ENCODE assay signal across 12 cellular contexts in genomic region chr14:93049295-93049694, GRCh38.
DNase-seq lines count a peak whose midpoint lies in the region; ATAC-seq, FAIRE-seq and TF ChIP-seq lines count a peak whose summit lies in the region.
"Had no signal": no experiment of that assay in that cellular context is flagged by ENCODE, and none has a peak within 500 bp of the region (broad histone marks: within the 10 kb centered on the region; RNA-seq: fewer than 3 reads in every experiment).

No MANE protein-coding gene starts in this region.

- H3K4ac ChIP-seq in H1 (replicated peaks; ENCODE audit: insufficient read length, low read depth, low read length), result no peak overlapping the region

- H3K27ac ChIP-seq in H1 (ENCODE audit: low read depth, low read length) (no peak overlapping the region), rectal smooth muscle tissue (ENCODE audit: low read depth, low read length) (peak overlapping the region; percentile 65)

- no peak overlapping the region for H3K56ac ChIP-seq in H1 (replicated peaks; ENCODE audit: insufficient read length, low read depth, low read length)

- no peak overlapping the region for H3K4me2 ChIP-seq in H1 (ENCODE audit: insufficient read depth in 1 of 2, low read depth in 2 of 2, low read length in 2 of 2)

- H3K9ac ChIP-seq in H1 (replicated peaks in 1 of 4; ENCODE audit: extremely low read depth in 1 of 4, low read depth in 3 of 4, low read length in 3 of 4) (no peak overlapping the region), rectal smooth muscle tissue (ENCODE audit: low read length) (no peak overlapping the region)

- H2BK15ac ChIP-seq in H1 (ENCODE audit: low read length), result peak overlapping the region; percentile 2; the same call in 1 of the 2 replicates

- peaks cover 6% of the 10 kb centered on the region for H3K79me1 ChIP-seq in H1 (ENCODE audit: low read depth, low read length)

- FAIRE-seq in H1 (lab: Jason Lieb, UNC) (no peak), GM12891 (lab: Jason Lieb, UNC) (no peak)

- no peak overlapping the region for H2AFZ ChIP-seq in H1 (ENCODE audit: low read length)

- TF ChIP-seq EP300 in H1 (IDR thresholded peaks at IDR 0.05; ENCODE audit: borderline replicate concordance in 1 of 2, low read depth in 2 of 2, low read length in 2 of 2), result no peak

- peak overlapping the region; percentile 34; the same call in 1 of the 2 replicates for H2BK20ac ChIP-seq in H1 (ENCODE audit: low read length)

- no peaks in the 10 kb centered on the region for H3K27me3 ChIP-seq in H1 (replicated peaks in 1 of 4; ENCODE audit: control insufficient read depth in 3 of 4, extremely low read depth in 1 of 4, insufficient read depth in 3 of 4, low read length in 3 of 4)
- no peaks in the 10 kb centered on the region for H3K27me3 ChIP-seq in rectal smooth muscle tissue (ENCODE audit: control insufficient read depth, insufficient read depth, low read length)

- no peak overlapping the region for H4K91ac ChIP-seq in H1 (replicated peaks; ENCODE audit: insufficient read length, low read length)

- ATAC-seq in GM18868 (IDR thresholded peaks at IDR 0.05; ENCODE audit: unreplicated experiment) (no peak), GM19463 (IDR thresholded peaks at IDR 0.05; ENCODE audit: unreplicated experiment) (no peak)

- H4K8ac ChIP-seq in H1 (ENCODE audit: extremely low read depth, insufficient read depth, low read length), result no peak overlapping the region

- TF ChIP-seq CTCF in H1 (IDR thresholded peaks at IDR 0.05; ENCODE audit: control extremely low read depth in 1 of 3, insufficient read depth in 1 of 3, low read depth in 1 of 3, low read length in 3 of 3), result no peak

- no peak overlapping the region for H3K14ac ChIP-seq in H1 (ENCODE audit: insufficient read length)

- H3K4me1 ChIP-seq in H1 (replicated peaks in 1 of 4; ENCODE audit: control insufficient read depth in 3 of 4, insufficient read depth in 4 of 4, low read length in 3 of 4) (peaks cover 9 to 60% (median 47%) of the 10 kb centered on the region in 4 experiments), rectal smooth muscle tissue (ENCODE audit: control insufficient read depth, insufficient read depth, low read length) (peaks cover 25% of the 10 kb centered on the region)

- 79% methylated on average over 5 of the region's 5 CpGs; no CpG with 5 or more reads in 1 of the 2 experiments for WGBS in H1 (ENCODE audit: extremely low coverage in 1 of 2, insufficient coverage in 1 of 2, insufficient read length in 1 of 2, insufficient replicate concordance in 2 of 2, low coverage in 1 of 2, low lambda C conversion rate in 2 of 2, missing lambda C conversion rate in 1 of 2), 2 experiments

- H3K23me2 ChIP-seq in H1 (ENCODE audit: low read depth, low read length), result no peaks in the 10 kb centered on the region

- POLR2A ChIA-PET in H1 (lab: Charles Lee; ENCODE audit: partially characterized antibody), result no interaction called here

- no peak overlapping the region for H3K4me3 ChIP-seq in H1 (ENCODE audit: extremely low read depth in 1 of 4, insufficient read depth in 2 of 4, low read depth in 3 of 4, low read length in 4 of 4)
- H3K4me3 ChIP-seq in rectal smooth muscle tissue (ENCODE audit: low read length), result no peak overlapping the region

- CTCF ChIA-PET in H1 (lab: Charles Lee; ENCODE audit: partially characterized antibody), result interaction anchor here (1.2 to 3.3 kb wide), 4 partner anchors 15 to 64 kb away, joined by 3 to 16 read pairs (median 6); no protein-coding TSS in a partner anchor

- DNase-seq in DMS79 treated with DMSO at 0.1 percent for 48 hours (lab: John Stamatoyannopoulos, UW) (peak; percentile 61), NCI-H69 (lab: John Stamatoyannopoulos, UW) (peak; percentile 34), H1 (ENCODE audit: low read depth in 1 of 2, low spot score in 2 of 2) (no peak), GM12891 (ENCODE audit: insufficient read length, low spot score) (no peak)
- DNase-seq: activated CD4-positive, alpha-beta T cell treated with anti-CD3 and anti-CD28 coated beads for 1 hour; activated effector memory CD4-positive, alpha-beta T cell treated with Interleukin-2 at 50 U/mL for 16 hours; CD4-positive, alpha-beta T cell; HCEC 1CT; NCI-H2227 treated with DMSO at 0.1 percent for 48 hours had no signal

- peaks cover 0 to 64% of the 10 kb centered on the region in 2 experiments; a peak in 2 of 4 replicates for H3K79me2 ChIP-seq in H1 (ENCODE audit: control insufficient read depth in 1 of 2, insufficient read depth in 2 of 2, low read length in 2 of 2)

- H3K23ac ChIP-seq in H1 (ENCODE audit: insufficient read length), result no peak overlapping the region

- TF ChIP-seq POLR2A in H1 (IDR thresholded peaks at IDR 0.05; ENCODE audit: control extremely low read depth in 1 of 2, low read depth in 2 of 2, low read length in 2 of 2) (no peak), GM12891 (IDR thresholded peaks at IDR 0.05; ENCODE audit: low read depth, low read length) (no peak)

- peak overlapping the region; percentile 27; the same call in 1 of the 2 replicates for H2BK5ac ChIP-seq in H1 (ENCODE audit: low read depth, low read length)

- H4K5ac ChIP-seq in H1 (ENCODE audit: insufficient read length, low read depth, low read length), result no peak overlapping the region

- no peaks in the 10 kb centered on the region for H3K9me3 ChIP-seq in H1 (ENCODE audit: insufficient read depth in 2 of 2, low read depth in 1 of 2, low read length in 1 of 2)

- H2AK5ac ChIP-seq in H1 (ENCODE audit: low read depth, low read length), result no peak overlapping the region; the same call in 1 of the 2 replicates

- peaks cover 3% of the 10 kb centered on the region in 2 experiments for H4K20me1 ChIP-seq in H1 (replicated peaks in 1 of 2; ENCODE audit: control insufficient read depth in 1 of 2, insufficient read depth in 2 of 2, low read length in 2 of 2)

- H3K36me3 ChIP-seq in H1 (ENCODE audit: control insufficient read depth in 2 of 4, insufficient read depth in 4 of 4, low read length in 3 of 4) (no peaks in the 10 kb centered on the region), rectal smooth muscle tissue (ENCODE audit: control insufficient read depth, insufficient read depth, low read length) (no peaks in the 10 kb centered on the region)

- no peak for TF ChIP-seq RAD21 in H1 (IDR thresholded peaks at IDR 0.05 in 1 of 2, conservative IDR thresholded peaks at IDR 0.05 in 1 of 2; ENCODE audit: low read depth in 2 of 2, low read length in 2 of 2)

- no peak overlapping the region for H2BK120ac ChIP-seq in H1 (replicated peaks; ENCODE audit: low read depth, low read length)

- H3K18ac ChIP-seq in H1 (ENCODE audit: extremely low read depth, low read length), result 0 out of 2 replicates have a peak overlapping the region, but pooled peaks have one; percentile 21

- H2BK12ac ChIP-seq in H1 (ENCODE audit: low read depth, low read length), result peak overlapping the region; percentile 6; the same call in 1 of the 2 replicates

TF ChIP-seq in H1, 55 proteins besides CTCF, POLR2A, EP300 and RAD21:
- TF ChIP-seq TCF12 (IDR thresholded peaks at IDR 0.05; ENCODE audit: low read depth, low read length) (no peak), SIRT6 (IDR thresholded peaks at IDR 0.05; ENCODE audit: low read length) (no peak), JUND (IDR thresholded peaks at IDR 0.05; ENCODE audit: low read length) (no peak), HDAC6 (IDR thresholded peaks at IDR 0.05; ENCODE audit: low read depth, low read length) (no peak), SIN3A (conservative IDR thresholded peaks at IDR 0.05 in 1 of 2, IDR thresholded peaks at IDR 0.05 in 1 of 2; ENCODE audit: low read depth in 1 of 2, low read length in 2 of 2) (no peak), MAFK (IDR thresholded peaks at IDR 0.05; ENCODE audit: low read depth, low read length) (no peak), RXRA (IDR thresholded peaks at IDR 0.05; ENCODE audit: insufficient read depth, low read depth, low read length) (no peak), RNF2 (IDR thresholded peaks at IDR 0.05; ENCODE audit: borderline replicate concordance, low read depth, low read length, missing control alignments, poor library complexity, severe bottlenecking) (no peak), CBX8 (IDR thresholded peaks at IDR 0.05; ENCODE audit: borderline replicate concordance, low read depth, low read length) (no peak), RBBP5 (IDR thresholded peaks at IDR 0.05; ENCODE audit: borderline replicate concordance, low read depth, low read length) (no peak), CREB1 (IDR thresholded peaks at IDR 0.05) (no peak), TEAD4 (IDR thresholded peaks at IDR 0.05; ENCODE audit: low read depth, low read length) (no peak), ZNF274 (IDR thresholded peaks at IDR 0.05; ENCODE audit: borderline replicate concordance, extremely low read depth, low read length) (no peak)
TF ChIP-seq in H1: peak in this region for 0.

TF ChIP-seq in GM12891, 5 proteins besides CTCF, POLR2A, EP300 and RAD21:
- TF ChIP-seq POU2F2 (IDR thresholded peaks at IDR 0.05; ENCODE audit: low read depth, low read length) (no peak), TAF1 (IDR thresholded peaks at IDR 0.05; ENCODE audit: low read depth, low read length) (no peak), PAX5 (IDR thresholded peaks at IDR 0.05; ENCODE audit: insufficient read depth, low read length, severe bottlenecking) (no peak), POLR2AphosphoS5 (IDR thresholded peaks at IDR 0.05; ENCODE audit: low read depth, low read length) (no peak), SPI1 (IDR thresholded peaks at IDR 0.05; ENCODE audit: low read depth, low read length) (no peak)

Comparison
In these comparisons a context has a peak if more than half of its experiments do, and no peak if none do; other contexts are left out.
1. DNase-seq: peak in DMS79 treated with DMSO at 0.1 percent for 48 hours (single experiment) and NCI-H69 (single experiment); none in H1 (0 of 2) and GM12891 (single experiment).